In the genomic region with DNA sequence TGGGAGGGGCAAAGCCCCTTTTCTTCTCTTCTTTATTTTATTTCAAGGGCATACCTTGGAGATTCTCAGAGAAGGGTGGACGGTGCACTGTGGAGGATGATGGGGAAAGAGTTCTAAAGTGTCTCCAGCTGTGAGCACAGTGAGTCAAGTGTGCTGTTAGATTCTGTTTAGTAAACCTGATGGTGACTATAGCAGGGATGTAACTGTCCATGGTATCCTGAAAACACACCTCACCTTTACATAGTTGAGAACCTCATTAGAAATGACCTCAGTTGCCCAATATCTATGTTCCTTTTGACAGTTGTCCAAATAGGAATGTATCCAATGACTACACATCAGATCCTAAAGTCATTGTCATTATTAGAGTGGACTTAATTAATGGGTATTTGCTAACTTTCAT, we compare ENCODE assay signal across 29 cellular contexts. TPM values are rescaled to one million over a fixed set of nuclear protein-coding genes. Genes with fewer than 3 reads are reported as not detected.
"Had no signal": no experiment of that assay in that cellular context is flagged by ENCODE, and none has a peak within 500 bp of the region (broad histone marks: within the 10 kb centered on the region; RNA-seq: fewer than 3 reads in every experiment).

No MANE protein-coding gene starts in this region.

- FAIRE-seq: small intestine had no signal

- H3K4me1 ChIP-seq: colonic mucosa, esophagus muscularis mucosa, heart right ventricle, parathyroid adenoma, right lobe of liver, tibial nerve, upper lobe of left lung, uterus had no signal

- H3K4me1 Mint-ChIP-seq: naive thymus-derived CD4-positive, alpha-beta T cell; nephron; stimulated activated naive B cell treated with anti-CD40 and anti-IgM and Interleukin-4, amounts not matched to agents 10 μg/mL and 1 μg/mL and 100 μg/mL, for 72 hours had no signal

- H3K4me3 Mint-ChIP-seq: dendritic cell treated with granulocyte-macrophage colony-stimulating factor and Interleukin-4, amounts not matched to agents 40 ng/mL and 50 ng/mL, for 4 days; endodermal cell; naive thymus-derived CD4-positive, alpha-beta T cell; nephron; neural progenitor cell; stimulated activated naive B cell treated with anti-CD40 and anti-IgM and Interleukin-4, amounts not matched to agents 10 μg/mL and 1 μg/mL and 100 μg/mL, for 72 hours; stimulated activated naive CD8-positive, alpha-beta T cell treated with anti-CD3 and anti-CD28 coated beads, Interleukin-15, Interleukin-2, amounts not matched to agents 100 ng/mL and 50 ng/mL, for 24 hours had no signal

- H3K9me3 Mint-ChIP-seq: dendritic cell treated with granulocyte-macrophage colony-stimulating factor and Interleukin-4, amounts not matched to agents 40 ng/mL and 50 ng/mL, for 4 days; endodermal cell; nephron; neural progenitor cell; stimulated activated naive B cell treated with anti-CD40 and anti-IgM and Interleukin-4, amounts not matched to agents 10 μg/mL and 1 μg/mL and 100 μg/mL, for 72 hours; stimulated activated naive CD8-positive, alpha-beta T cell treated with anti-CD3 and anti-CD28 coated beads, Interleukin-15, Interleukin-2, amounts not matched to agents 100 ng/mL and 50 ng/mL, for 24 hours had no signal

- H3K27me3 ChIP-seq: colonic mucosa, esophagus muscularis mucosa, heart right ventricle, neural progenitor cell, right lobe of liver, tibial nerve, upper lobe of left lung, uterus had no signal

- DNase-seq: colonic mucosa; effector CD8-positive, alpha-beta T cell; endodermal cell; foreskin melanocyte; glutamatergic neuron; heart right ventricle; hippocampal formation; kidney; mesendoderm; midbrain; naive thymus-derived CD4-positive, alpha-beta T cell; right lobe of liver; small intestine; stimulated activated CD4-positive, alpha-beta T cell treated with anti-CD3 and anti-CD28 coated beads, Interleukin-15, amount 100 ng/mL, for 24 hours; stimulated activated CD4-positive, alpha-beta T cell treated with anti-CD3 and anti-CD28 coated beads, Interleukin-2, amount 100 ng/mL, for 48 hours; stimulated activated naive B cell treated with anti-CD40 and anti-IgM and Interleukin-4, amounts not matched to agents 10 μg/mL and 1 μg/mL and 100 μg/mL, for 72 hours; upper lobe of left lung; uterus had no signal

- H3K27ac ChIP-seq: colonic mucosa, esophagus muscularis mucosa, heart right ventricle, neural progenitor cell, parathyroid adenoma, right lobe of liver, thoracic aorta, tibial nerve, upper lobe of left lung, uterus had no signal

- H3K27me3 Mint-ChIP-seq: dendritic cell treated with granulocyte-macrophage colony-stimulating factor and Interleukin-4, amounts not matched to agents 40 ng/mL and 50 ng/mL, for 4 days; naive thymus-derived CD4-positive, alpha-beta T cell; progenitor cell of endocrine pancreas; stimulated activated naive B cell treated with anti-CD40 and anti-IgM and Interleukin-4, amounts not matched to agents 10 μg/mL and 1 μg/mL and 100 μg/mL, for 72 hours; stimulated activated naive CD8-positive, alpha-beta T cell treated with anti-CD3 and anti-CD28 coated beads, Interleukin-15, Interleukin-2, amounts not matched to agents 100 ng/mL and 50 ng/mL, for 24 hours had no signal

- H3K27ac Mint-ChIP-seq: dendritic cell treated with granulocyte-macrophage colony-stimulating factor and Interleukin-4, amounts not matched to agents 40 ng/mL and 50 ng/mL, for 4 days; endodermal cell; naive thymus-derived CD4-positive, alpha-beta T cell; nephron; neural progenitor cell; progenitor cell of endocrine pancreas; stimulated activated naive B cell treated with anti-CD40 and anti-IgM and Interleukin-4, amounts not matched to agents 10 μg/mL and 1 μg/mL and 100 μg/mL, for 72 hours; stimulated activated naive CD8-positive, alpha-beta T cell treated with anti-CD3 and anti-CD28 coated beads, Interleukin-15, Interleukin-2, amounts not matched to agents 100 ng/mL and 50 ng/mL, for 24 hours had no signal

- ATAC-seq: heart right ventricle; left lobe of liver; naive thymus-derived CD4-positive, alpha-beta T cell; right lobe of liver; stimulated activated naive B cell treated with anti-CD40 and anti-IgM and Interleukin-4, amounts not matched to agents 10 μg/mL and 1 μg/mL and 100 μg/mL, for 72 hours had no signal

- H3K9me3 ChIP-seq: colonic mucosa, esophagus muscularis mucosa, heart right ventricle, right lobe of liver, thoracic aorta, tibial nerve, upper lobe of left lung, uterus had no signal

- H3K36me3 Mint-ChIP-seq: naive thymus-derived CD4-positive, alpha-beta T cell; neural progenitor cell; stimulated activated naive B cell treated with anti-CD40 and anti-IgM and Interleukin-4, amounts not matched to agents 10 μg/mL and 1 μg/mL and 100 μg/mL, for 72 hours had no signal

- H3K36me3 ChIP-seq: colonic mucosa, esophagus muscularis mucosa, heart right ventricle, neural progenitor cell, right lobe of liver, thoracic aorta, tibial nerve, upper lobe of left lung, uterus had no signal

- H3K4me3 ChIP-seq: colonic mucosa, esophagus muscularis mucosa, heart right ventricle, lung, neural progenitor cell, right lobe of liver, thoracic aorta, tibial nerve, upper lobe of left lung, uterus had no signal

- H3K4me2 ChIP-seq: neural progenitor cell had no signal

RNA-seq across cellular contexts. Expression of a gene that starts 38.0 kb away (rescaled TPM):
- total RNA-seq: naive thymus-derived CD4-positive, alpha-beta T cell had no signal
- polyA plus RNA-seq: naive thymus-derived CD4-positive, alpha-beta T cell had no signal
